Comparison of ENCODE assay signal across 8 cellular contexts in the genomic region with DNA sequence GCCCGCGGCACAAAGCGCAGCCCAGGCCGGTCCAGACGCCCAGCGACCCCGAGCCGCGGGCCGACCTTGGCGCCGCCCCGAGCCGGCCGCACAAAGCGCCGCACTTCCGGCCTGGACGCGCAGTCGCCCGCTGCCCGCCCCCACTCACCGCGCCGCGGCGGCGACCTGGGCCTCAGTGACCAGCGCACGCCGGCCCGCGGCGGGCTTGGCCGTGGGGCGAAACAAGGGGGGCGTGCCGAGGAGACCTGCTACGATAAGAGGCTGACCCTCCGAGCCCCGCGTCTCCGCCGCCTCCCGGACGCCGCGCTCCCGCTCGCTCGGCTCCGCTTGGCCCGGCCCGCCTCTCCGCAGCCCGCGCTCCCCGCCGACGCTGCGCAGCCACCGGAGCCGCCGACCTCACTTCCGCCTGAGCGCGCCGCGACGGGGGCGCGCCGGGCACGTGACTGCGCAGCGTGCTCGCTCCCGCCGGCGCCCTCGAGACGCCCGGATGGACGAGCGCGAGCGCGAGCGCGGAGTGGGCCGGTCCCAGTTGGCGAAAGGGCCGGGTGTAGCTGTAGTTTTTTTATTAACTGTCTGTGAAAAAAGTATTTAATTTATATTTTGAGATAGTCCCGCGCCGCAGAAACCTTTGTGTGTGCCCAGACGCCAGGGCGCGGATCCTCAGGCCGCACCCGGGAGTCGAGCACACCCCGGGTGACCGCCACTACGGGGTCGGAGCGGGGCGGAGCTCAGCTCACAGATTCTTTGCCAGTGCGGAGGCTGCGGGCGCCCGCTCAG. TPM values are rescaled to one million over a fixed set of nuclear protein-coding genes. Genes with fewer than 3 reads are reported as not detected.
DNase-seq lines count a peak whose midpoint lies in the region; ATAC-seq, FAIRE-seq and TF ChIP-seq lines count a peak whose summit lies in the region.

A gene with protein sequence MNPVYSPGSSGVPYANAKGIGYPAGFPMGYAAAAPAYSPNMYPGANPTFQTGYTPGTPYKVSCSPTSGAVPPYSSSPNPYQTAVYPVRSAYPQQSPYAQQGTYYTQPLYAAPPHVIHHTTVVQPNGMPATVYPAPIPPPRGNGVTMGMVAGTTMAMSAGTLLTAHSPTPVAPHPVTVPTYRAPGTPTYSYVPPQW (minus strand): TSS at position 395 of the 777 bp plus-strand sequence. CDS start 10,814 bp downstream, outside the sequence.

- peak within 1 kb of the TSS; percentile 98 for H3K27ac ChIP-seq in left ventricle myocardium inferior (replicated peaks)

- H3K9me3 ChIP-seq in T-helper 17 cell (ENCODE audit: control insufficient read depth, low read length, poor library complexity, severe bottlenecking) (no peaks in the 10 kb centered on the region), left ventricle myocardium inferior (replicated peaks) (no peaks in the 10 kb centered on the region)

- H3K36me3 ChIP-seq in left ventricle myocardium inferior, result peaks cover 24% of the 10 kb centered on the region

- peaks cover 36% of the 10 kb centered on the region for H3K4me1 ChIP-seq in left ventricle myocardium inferior

- TF ChIP-seq CTCF in left ventricle myocardium inferior (IDR thresholded peaks at IDR 0.05; ENCODE audit: borderline replicate concordance), result no peak

- DNase-seq in NCI-H1417 treated with DMSO at 0.1 percent for 48 hours (lab: John Stamatoyannopoulos, UW) (peak; percentile 26), T-helper 17 cell (peak; percentile 83 to 89 (median 88)), amygdala (lab: John Stamatoyannopoulos, UW) (peak in 55 of 56 donors; percentile 12 to 91 (median 76)), left ventricle myocardium inferior (peak; percentile 90), pulmonary artery endothelial cell (ENCODE audit: low read depth, low spot score) (peak; percentile 57), urothelium cell line (ENCODE audit: low spot score) (peak; percentile 96)

- H3K27me3 Mint-ChIP-seq in T-helper 17 cell, result no peaks in the 10 kb centered on the region

- peak; percentile 97 for FAIRE-seq in urothelium cell line (lab: Jason Lieb, UNC)

- H3K4me3 ChIP-seq in left ventricle myocardium inferior, result peak within 1 kb of the TSS; percentile 88

- H3K4me1 Mint-ChIP-seq in T-helper 17 cell, result peaks cover 6% of the 10 kb centered on the region

- ATAC-seq in HG02798 (IDR thresholded peaks at IDR 0.05; ENCODE audit: poor library complexity, unreplicated experiment), result peak; percentile 89
- peak; percentile 88 for ATAC-seq in T-helper 17 cell

- no peaks in the 10 kb centered on the region for H3K27me3 ChIP-seq in left ventricle myocardium inferior (ENCODE audit: low read depth)

- peak; percentile 94 for TF ChIP-seq POLR2A in GM15510 (IDR thresholded peaks at IDR 0.05; ENCODE audit: borderline replicate concordance, extremely low read depth, insufficient read length)

- peaks cover 2% of the 10 kb centered on the region for H3K36me3 Mint-ChIP-seq in T-helper 17 cell (ENCODE audit: low read depth)

- H3K27ac Mint-ChIP-seq in T-helper 17 cell, result peak within 1 kb of the TSS; percentile 98

- intact Hi-C loops in left ventricle myocardium inferior (cut with micrococcal nuclease), result no loop called here

- peak within 1 kb of the TSS; percentile 95 for H3K4me3 Mint-ChIP-seq in T-helper 17 cell

RNA-seq across cellular contexts. Expression of the gene that starts here (rescaled TPM):
- 10 to 100 TPM; 56.1 to 71.2 TPM for total RNA-seq in T-helper 17 cell
- 90.5 TPM for total RNA-seq in left ventricle myocardium inferior
- total RNA-seq in pulmonary artery endothelial cell, result 113 and 141 TPM in 2 replicates

Comparison
In these comparisons a context has a peak if more than half of its experiments do, and no peak if none do; other contexts are left out.
1. Peak in every context shown above with its lines: DNase-seq, ATAC-seq, H3K4me3 ChIP-seq and H3K27ac ChIP-seq.
2. DNase-seq: peak in every context shown above with its lines; median percentile 96 in urothelium cell line; 90 in left ventricle myocardium inferior; 88 in T-helper 17 cell; 76 in amygdala; 57 in pulmonary artery endothelial cell; 26 in NCI-H1417 treated with DMSO at 0.1 percent for 48 hours.